In genomic region chr7:84803979-84804378, GRCh38 we compare ENCODE assay signal across 1 cellular context.
TF ChIP-seq lines count a peak whose summit lies in the region.

No MANE protein-coding gene starts in this region.

TF ChIP-seq in GM23338, 12 proteins besides CTCF, POLR2A, EP300 and RAD21 (continued from another document):
- TF ChIP-seq ZNF462 (CRISPR knock-in tag; IDR thresholded peaks at IDR 0.05) (no peak), EZH2 (IDR thresholded peaks at IDR 0.05; ENCODE audit: low read depth, unreplicated experiment) (no peak), POLR2AphosphoS5 (IDR thresholded peaks at IDR 0.05; ENCODE audit: low read depth) (no peak), REST (IDR thresholded peaks at IDR 0.05; ENCODE audit: unreplicated experiment) (no peak), STAT1 (IDR thresholded peaks at IDR 0.05; ENCODE audit: unreplicated experiment) (no peak), ZNF331 (CRISPR knock-in tag; IDR thresholded peaks at IDR 0.05; ENCODE audit: low read depth) (no peak), ETS1 (IDR thresholded peaks at IDR 0.05) (no peak), ZNF114 (CRISPR knock-in tag; IDR thresholded peaks at IDR 0.05) (no peak), NANOG (IDR thresholded peaks at IDR 0.05; ENCODE audit: borderline replicate concordance) (no peak), EZH2phosphoT487 (IDR thresholded peaks at IDR 0.05; ENCODE audit: unreplicated experiment) (no peak), JUNB (IDR thresholded peaks at IDR 0.05; ENCODE audit: unreplicated experiment) (no peak)
